Comparison of ENCODE assay signal across 16 cellular contexts in the genomic region with DNA sequence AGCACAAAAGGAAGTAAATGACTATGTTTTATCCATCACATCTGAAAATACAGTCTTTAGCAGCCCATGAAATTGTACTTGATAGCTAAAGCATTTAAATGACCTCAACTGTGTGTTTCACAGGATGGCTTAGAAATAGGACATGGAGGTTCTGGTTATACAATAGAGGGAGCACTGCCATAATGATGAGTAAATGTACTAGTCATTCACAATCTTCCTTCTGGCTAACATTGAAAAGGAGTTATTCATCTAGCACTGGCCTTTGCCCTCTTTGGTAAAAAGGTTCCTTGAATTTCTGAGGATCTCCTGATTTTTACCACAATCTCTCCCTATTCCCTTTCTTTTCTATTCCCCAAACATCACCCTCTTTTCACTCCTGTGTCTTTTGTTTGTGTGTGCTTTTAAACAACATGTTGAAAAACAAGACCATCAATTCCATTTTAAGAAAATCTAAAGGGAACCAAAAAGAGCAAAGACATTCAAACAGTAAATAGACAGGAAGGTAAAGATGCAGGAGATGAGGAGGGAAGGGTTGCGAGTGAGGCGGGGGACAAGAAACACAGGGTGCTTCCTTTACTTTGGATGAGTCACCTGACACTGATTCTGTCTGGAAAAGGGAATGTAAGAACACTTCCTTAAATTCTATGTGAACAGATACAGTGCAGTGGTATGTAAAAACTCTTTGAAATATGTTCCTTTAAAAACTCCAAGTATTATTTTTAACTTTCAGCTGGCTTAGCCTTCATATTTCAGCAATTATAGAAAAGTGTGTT.
DNase-seq lines count a peak whose midpoint lies in the region; TF ChIP-seq lines count a peak whose summit lies in the region.
"Had no signal": no experiment of that assay in that cellular context is flagged by ENCODE, and none has a peak within 500 bp of the region (broad histone marks: within the 10 kb centered on the region; RNA-seq: fewer than 3 reads in every experiment).

No MANE protein-coding gene starts in this region.

- H3K4me1 ChIP-seq in Loucy (ENCODE audit: insufficient read depth, low read length, poor library complexity, severe bottlenecking): no peaks in the 10 kb centered on the region
- H3K4me1 ChIP-seq: prostate gland, vagina had no signal

- POLR2A ChIA-PET in activated CD4-positive, alpha-beta T cell treated with anti-CD3 and anti-CD28 coated beads, Interleukin-2, amount 10 ng/mL, durations not matched to agents 7 days and 5 days (lab: Charles Lee): no interaction called here

- H3K9me3 ChIP-seq in Loucy (ENCODE audit: insufficient read depth, low read depth, low read length): no peaks in the 10 kb centered on the region
- H3K9me3 ChIP-seq: ascending aorta; BLaER1 treated with 17β-estradiol and CSF1 and Interleukin-3, amounts not matched to agents 10 nM and 100 nM; prostate gland; vagina had no signal

- peak; percentile 38 for DNase-seq in AG20443 (ENCODE audit: low spot score)
- peak; percentile 43 to 90 for DNase-seq in cardiac fibroblast (ENCODE audit: low read depth in 2 of 2)
- DNase-seq in kidney tubule cell (ENCODE audit: low spot score): peak; percentile 87
- DNase-seq in AML-193 (lab: John Stamatoyannopoulos, UW): no peak
- DNase-seq in DMS114 treated with DMSO at 0.1 percent for 48 hours (lab: John Stamatoyannopoulos, UW; ENCODE audit: unreplicated experiment): no peak
- no peak for DNase-seq in ACHN
- no peak for DNase-seq in activated CD4-positive, alpha-beta T cell treated with anti-CD3 and anti-CD28 coated beads, Interleukin-2, amount 10 ng/mL, durations not matched to agents 7 days and 5 days
- DNase-seq: activated T-cell treated with anti-CD3 and anti-CD28 coated beads, Interleukin-2, amount 50 U/mL, for 24 hours; NCI-H1105; stimulated activated CD4-positive, alpha-beta T cell treated with anti-CD3 and anti-CD28 coated beads, Interleukin-1b, Interleukin-23, amount 100 ng/mL, for 48 hours; T-cell had no signal

- CTCF ChIA-PET in activated CD4-positive, alpha-beta T cell treated with anti-CD3 and anti-CD28 coated beads, Interleukin-2, amount 10 ng/mL, durations not matched to agents 7 days and 5 days (lab: Charles Lee): no interaction called here

- H2AFZ ChIP-seq in Loucy (ENCODE audit: low read length): peak overlapping the region; percentile 67

- no peaks in the 10 kb centered on the region for H3K9me2 ChIP-seq in Loucy (replicated peaks; ENCODE audit: low read depth, low read length)

- no peaks in the 10 kb centered on the region for H3K36me3 Mint-ChIP-seq in activated CD4-positive, alpha-beta T cell treated with anti-CD3 and anti-CD28 coated beads, Interleukin-2, amount 10 ng/mL, durations not matched to agents 7 days and 5 days (ENCODE audit: low read depth)
- H3K36me3 Mint-ChIP-seq: T-cell had no signal

- H3K4me2 ChIP-seq in Loucy (ENCODE audit: low read depth, low read length, poor library complexity, severe bottlenecking): no peak overlapping the region
- H3K4me2 ChIP-seq: BLaER1 treated with 17β-estradiol and CSF1 and Interleukin-3, amounts not matched to agents 10 nM and 100 nM had no signal

- H3K9me3 Mint-ChIP-seq in activated CD4-positive, alpha-beta T cell treated with anti-CD3 and anti-CD28 coated beads, Interleukin-2, amount 10 ng/mL, durations not matched to agents 7 days and 5 days: no peaks in the 10 kb centered on the region

- H4K20me1 ChIP-seq in Loucy (ENCODE audit: insufficient read depth, low read length, poor library complexity, severe bottlenecking): no peaks in the 10 kb centered on the region
- H4K20me1 ChIP-seq: BLaER1 treated with 17β-estradiol and CSF1 and Interleukin-3, amounts not matched to agents 10 nM and 100 nM had no signal

- H3F3A ChIP-seq in Loucy (ENCODE audit: low read depth): no peaks in the 10 kb centered on the region

- H3K79me2 ChIP-seq in Loucy (ENCODE audit: insufficient read depth, low read length): no peaks in the 10 kb centered on the region

- no peak overlapping the region for H3K9ac ChIP-seq in Loucy (ENCODE audit: low read depth, low read length, poor library complexity, severe bottlenecking)
- H3K9ac ChIP-seq: BLaER1 treated with 17β-estradiol and CSF1 and Interleukin-3, amounts not matched to agents 10 nM and 100 nM had no signal

- no peaks in the 10 kb centered on the region for H3K27me3 ChIP-seq in Loucy (ENCODE audit: insufficient read depth, low read length, poor library complexity, severe bottlenecking)
- H3K27me3 ChIP-seq: ascending aorta; BLaER1 treated with 17β-estradiol and CSF1 and Interleukin-3, amounts not matched to agents 10 nM and 100 nM; vagina had no signal

- H3K27me3 Mint-ChIP-seq in activated CD4-positive, alpha-beta T cell treated with anti-CD3 and anti-CD28 coated beads, Interleukin-2, amount 10 ng/mL, durations not matched to agents 7 days and 5 days: no peaks in the 10 kb centered on the region
- H3K27me3 Mint-ChIP-seq: activated T-cell treated with anti-CD3 and anti-CD28 coated beads, Interleukin-2, amount 50 U/mL, for 24 hours; T-cell had no signal

- H3K4me3 ChIP-seq in Loucy (ENCODE audit: low read length, poor library complexity, severe bottlenecking) (no peak overlapping the region), cardiac fibroblast (replicated peaks in 1 of 2; ENCODE audit: low read depth in 2 of 2, low read length in 2 of 2) (no peak overlapping the region)
- H3K4me3 ChIP-seq: ascending aorta; BLaER1 treated with 17β-estradiol and CSF1 and Interleukin-3, amounts not matched to agents 10 nM and 100 nM; prostate gland; vagina had no signal

- TF ChIP-seq CTCF in Loucy (conservative IDR thresholded peaks at IDR 0.05; ENCODE audit: low read length) (no peak), cardiac fibroblast (IDR thresholded peaks at IDR 0.05; ENCODE audit: low read depth, low read length) (no peak)

- H3K4me3 Mint-ChIP-seq in activated CD4-positive, alpha-beta T cell treated with anti-CD3 and anti-CD28 coated beads, Interleukin-2, amount 10 ng/mL, durations not matched to agents 7 days and 5 days: no peak overlapping the region
- H3K4me3 Mint-ChIP-seq: activated T-cell treated with anti-CD3 and anti-CD28 coated beads, Interleukin-2, amount 50 U/mL, for 24 hours; T-cell had no signal

- H3K4me1 Mint-ChIP-seq in activated CD4-positive, alpha-beta T cell treated with anti-CD3 and anti-CD28 coated beads, Interleukin-2, amount 10 ng/mL, durations not matched to agents 7 days and 5 days: no peaks in the 10 kb centered on the region
- H3K4me1 Mint-ChIP-seq: T-cell had no signal

- no peak overlapping the region for H3K27ac Mint-ChIP-seq in activated CD4-positive, alpha-beta T cell treated with anti-CD3 and anti-CD28 coated beads, Interleukin-2, amount 10 ng/mL, durations not matched to agents 7 days and 5 days
- H3K27ac Mint-ChIP-seq: activated T-cell treated with anti-CD3 and anti-CD28 coated beads, Interleukin-2, amount 50 U/mL, for 24 hours; T-cell had no signal

- H3K36me3 ChIP-seq in Loucy (ENCODE audit: insufficient read depth, low read length): no peaks in the 10 kb centered on the region
- H3K36me3 ChIP-seq: ascending aorta; BLaER1 treated with 17β-estradiol and CSF1 and Interleukin-3, amounts not matched to agents 10 nM and 100 nM; prostate gland; vagina had no signal

- in situ Hi-C loops in ACHN (cut with HindIII; ENCODE audit: low pct_ligation_motif_present, low pct_unique_long_range_greater_than_20kb, low sequenced_read_pairs): no loop called here

Comparison
In these comparisons a context has a peak if more than half of its experiments do, and no peak if none do; other contexts are left out.
1. DNase-seq: peak in AG20443 (single experiment), cardiac fibroblast (2 of 2) and kidney tubule cell (single experiment); none in AML-193 (0 of 2), DMS114 treated with DMSO at 0.1 percent for 48 hours (single experiment), ACHN (single experiment) and activated CD4-positive, alpha-beta T cell treated with anti-CD3 and anti-CD28 coated beads, Interleukin-2, amount 10 ng/mL, durations not matched to agents 7 days and 5 days (single experiment).